27 cellular contexts compared by ENCODE assay signal in the genomic region with DNA sequence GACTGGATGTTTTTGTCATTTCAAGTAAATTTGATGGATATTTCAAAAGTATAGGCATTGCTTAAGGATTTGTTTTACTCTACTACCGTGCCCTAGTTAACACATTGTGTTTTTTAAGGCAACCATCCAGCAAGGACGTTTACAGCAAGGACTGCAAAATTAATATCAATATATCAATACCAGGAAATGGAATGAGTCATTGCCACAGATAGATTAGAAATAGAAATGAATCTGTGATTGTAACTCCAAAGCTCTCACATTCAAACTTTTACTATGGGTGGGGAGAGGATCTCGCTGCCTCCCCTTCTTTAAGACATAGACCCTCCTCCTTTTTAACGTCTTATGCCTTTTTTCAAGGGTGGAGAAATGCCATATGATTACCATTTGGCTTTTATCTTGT. TPM values are rescaled to one million over a fixed set of nuclear protein-coding genes. Genes with fewer than 3 reads are reported as not detected.
DNase-seq lines count a peak whose midpoint lies in the region; ATAC-seq and TF ChIP-seq lines count a peak whose summit lies in the region.
"Had no signal": no experiment of that assay in that cellular context is flagged by ENCODE, and none has a peak within 500 bp of the region (broad histone marks: within the 10 kb centered on the region; RNA-seq: fewer than 3 reads in every experiment).

No MANE protein-coding gene starts in this region.

- H3F3A ChIP-seq in MM.1S (ENCODE audit: insufficient read depth, low read length): peaks cover 29% of the 10 kb centered on the region

- H3K9me3 ChIP-seq in MM.1S (replicated peaks; ENCODE audit: insufficient read depth, low read length): no peaks in the 10 kb centered on the region
- H3K9me3 ChIP-seq: esophagus squamous epithelium, ovary, right atrium auricular region, uterus had no signal

- H3K27ac ChIP-seq in MM.1S (ENCODE audit: low read length): peak overlapping the region; percentile 8; the same call in 1 of the 2 replicates
- H3K27ac ChIP-seq: ovary, right atrium auricular region, uterus had no signal

- peak overlapping the region; percentile 82 for H3K27ac Mint-ChIP-seq in activated T-cell treated with anti-CD3 and anti-CD28 coated beads, Interleukin-2, amount 50 U/mL, for 72 hours
- peak overlapping the region; percentile 100 for H3K27ac Mint-ChIP-seq in activated naive CD8-positive, alpha-beta T cell
- H3K27ac Mint-ChIP-seq in stimulated activated naive CD8-positive, alpha-beta T cell treated with anti-CD3 and anti-CD28 coated beads, Interleukin-15, amount 100 ng/mL, for 72 hours: peak overlapping the region; percentile 98
- H3K27ac Mint-ChIP-seq: HFFc6, memory B cell, natural killer cell had no signal

- H3K4me3 ChIP-seq in MM.1S (ENCODE audit: low read length): peak overlapping the region; percentile 87
- H3K4me3 ChIP-seq: esophagus squamous epithelium, ovary, right atrium auricular region, uterus had no signal

- no peak overlapping the region for H3K9ac ChIP-seq in MM.1S (ENCODE audit: low read length)

- no peak for DNase-seq in activated T-cell treated with anti-CD3 and anti-CD28 coated beads, Interleukin-2, amount 50 U/mL, for 72 hours
- DNase-seq in activated T-cell treated with anti-CD3 and anti-CD28 coated beads for 4 hours (no peak), MM.1S (peak; percentile 4), DMS153 (lab: John Stamatoyannopoulos, UW) (no peak), epidermal melanocyte (ENCODE audit: insufficient read length, low spot score) (no peak)
- no peak for DNase-seq in stimulated activated naive CD8-positive, alpha-beta T cell treated with anti-CD3 and anti-CD28 coated beads, Interleukin-15, amount 100 ng/mL, for 72 hours
- DNase-seq: activated effector memory CD4-positive, alpha-beta T cell treated with anti-CD3 and anti-CD28 coated beads, Interleukin-2, amount 50 U/mL, for 16 hours; C1 segment of cervical spinal cord; cerebellar nuclear complex; effector CD4-positive, alpha-beta T cell; esophagus squamous epithelium; GDM1; HFFc6; natural killer cell; NCI-H187 treated with DMSO at 0.1 percent for 48 hours; NCI-H345; NCI-H82; ovary; PC-3; SHP77 treated with DMSO at 0.1 percent for 48 hours; substantia nigra; uterus had no signal

- no peaks in the 10 kb centered on the region for H3K9me2 ChIP-seq in MM.1S (replicated peaks; ENCODE audit: insufficient read depth, low read length)

- peaks cover 18 to 41% of the 10 kb centered on the region in 2 donors for H3K36me3 Mint-ChIP-seq in activated T-cell treated with anti-CD3 and anti-CD28 coated beads, Interleukin-2, amount 50 U/mL, for 72 hours (ENCODE audit: insufficient read depth in 2 of 2)
- peaks cover 17% of the 10 kb centered on the region for H3K36me3 Mint-ChIP-seq in activated naive CD8-positive, alpha-beta T cell
- H3K36me3 Mint-ChIP-seq: memory B cell, natural killer cell had no signal

- peaks cover 24% of the 10 kb centered on the region for H3K36me3 ChIP-seq in MM.1S (replicated peaks; ENCODE audit: insufficient read depth, low read length)
- H3K36me3 ChIP-seq: esophagus squamous epithelium, ovary, right atrium auricular region, uterus had no signal

- H3K4me2 ChIP-seq in MM.1S (ENCODE audit: low read depth, low read length): peak overlapping the region; percentile 85

- H4K20me1 ChIP-seq in MM.1S (ENCODE audit: insufficient read depth, low read length): no peaks in the 10 kb centered on the region

- no peaks in the 10 kb centered on the region for H3K9me3 Mint-ChIP-seq in activated T-cell treated with anti-CD3 and anti-CD28 coated beads, Interleukin-2, amount 50 U/mL, for 72 hours
- no peaks in the 10 kb centered on the region for H3K9me3 Mint-ChIP-seq in activated naive CD8-positive, alpha-beta T cell (ENCODE audit: low read depth)
- H3K9me3 Mint-ChIP-seq in stimulated activated naive CD8-positive, alpha-beta T cell treated with anti-CD3 and anti-CD28 coated beads, Interleukin-15, amount 100 ng/mL, for 72 hours: no peaks in the 10 kb centered on the region
- H3K9me3 Mint-ChIP-seq: HFFc6 had no signal

- ATAC-seq in activated T-cell treated with anti-CD3 and anti-CD28 coated beads, Interleukin-2, amount 50 U/mL, for 72 hours (replicated peaks in 1 of 2): no peak
- no peak for ATAC-seq in stimulated activated naive CD8-positive, alpha-beta T cell treated with anti-CD3 and anti-CD28 coated beads, Interleukin-15, amount 100 ng/mL, for 72 hours
- no peak for ATAC-seq in GM19395 (IDR thresholded peaks at IDR 0.05; ENCODE audit: unreplicated experiment)
- ATAC-seq: natural killer cell, PC-3 had no signal

- peak overlapping the region; percentile 88 to 100 for H3K4me3 Mint-ChIP-seq in activated T-cell treated with anti-CD3 and anti-CD28 coated beads, Interleukin-2, amount 50 U/mL, for 72 hours
- peak overlapping the region; percentile 96 for H3K4me3 Mint-ChIP-seq in activated naive CD8-positive, alpha-beta T cell
- H3K4me3 Mint-ChIP-seq in stimulated activated naive CD8-positive, alpha-beta T cell treated with anti-CD3 and anti-CD28 coated beads, Interleukin-15, amount 100 ng/mL, for 72 hours: peak overlapping the region; percentile 83 to 93
- H3K4me3 Mint-ChIP-seq: HFFc6, memory B cell, natural killer cell had no signal

- H3K27me3 Mint-ChIP-seq in activated T-cell treated with anti-CD3 and anti-CD28 coated beads, Interleukin-2, amount 50 U/mL, for 72 hours (ENCODE audit: low read depth): no peaks in the 10 kb centered on the region
- H3K27me3 Mint-ChIP-seq in activated naive CD8-positive, alpha-beta T cell: no peaks in the 10 kb centered on the region
- no peaks in the 10 kb centered on the region for H3K27me3 Mint-ChIP-seq in stimulated activated naive CD8-positive, alpha-beta T cell treated with anti-CD3 and anti-CD28 coated beads, Interleukin-15, amount 100 ng/mL, for 72 hours

- peaks cover 61% of the 10 kb centered on the region for H3K4me1 ChIP-seq in MM.1S (ENCODE audit: low read length)
- H3K4me1 ChIP-seq: esophagus squamous epithelium, right atrium auricular region, uterus had no signal

- peaks cover 87% of the 10 kb centered on the region for H3K79me2 ChIP-seq in MM.1S (ENCODE audit: low read length)

- TF ChIP-seq CTCF in MM.1S (IDR thresholded peaks at IDR 0.05; ENCODE audit: low read length): no peak

- no peak overlapping the region for H2AFZ ChIP-seq in MM.1S (ENCODE audit: low read length)

- H3K27me3 ChIP-seq in MM.1S (replicated peaks; ENCODE audit: insufficient read depth, low read length): no peaks in the 10 kb centered on the region
- H3K27me3 ChIP-seq: esophagus squamous epithelium, ovary, right atrium auricular region, uterus had no signal

- peaks cover 67% of the 10 kb centered on the region for H3K4me1 Mint-ChIP-seq in activated T-cell treated with anti-CD3 and anti-CD28 coated beads, Interleukin-2, amount 50 U/mL, for 72 hours (ENCODE audit: low read depth)
- H3K4me1 Mint-ChIP-seq in activated naive CD8-positive, alpha-beta T cell (ENCODE audit: low read depth): peaks cover 77% of the 10 kb centered on the region
- H3K4me1 Mint-ChIP-seq in stimulated activated naive CD8-positive, alpha-beta T cell treated with anti-CD3 and anti-CD28 coated beads, Interleukin-15, amount 100 ng/mL, for 72 hours: peaks cover 62% of the 10 kb centered on the region

RNA-seq across cellular contexts. Expression of a gene that starts 3.8 kb away (rescaled TPM):
- total RNA-seq in activated T-cell treated with anti-CD3 and anti-CD28 coated beads, Interleukin-2, amount 50 U/mL, for 72 hours: 100 to 1,000 TPM; 177 to 206 TPM
- total RNA-seq: astrocyte, HFFc6, PC-3 had no signal
